In the genomic region with DNA sequence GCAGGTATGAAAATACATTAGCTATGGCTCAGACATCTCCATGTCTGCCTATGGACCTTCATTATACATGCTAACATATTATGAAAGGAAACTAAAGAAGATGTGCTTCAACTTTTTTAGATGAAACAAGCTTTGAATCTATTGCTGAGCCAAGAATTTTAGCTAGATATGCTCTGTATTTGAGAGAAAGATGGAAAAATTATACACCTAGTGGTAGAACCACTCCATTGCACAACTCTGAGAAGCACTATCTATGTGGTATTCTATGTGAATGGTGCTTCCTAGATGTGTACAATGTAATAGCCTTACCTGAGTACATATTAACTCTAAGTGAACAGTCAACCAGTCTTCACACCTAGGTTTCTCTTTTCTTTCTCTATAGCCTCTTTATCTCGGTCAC, we compare ENCODE assay signal across 15 cellular contexts. TPM values are rescaled to one million over a fixed set of nuclear protein-coding genes. Genes with fewer than 3 reads are reported as not detected.
DNase-seq lines count a peak whose midpoint lies in the region; ATAC-seq and TF ChIP-seq lines count a peak whose summit lies in the region.
"Had no signal": no experiment of that assay in that cellular context is flagged by ENCODE, and none has a peak within 500 bp of the region (broad histone marks: within the 10 kb centered on the region; RNA-seq: fewer than 3 reads in every experiment).

No MANE protein-coding gene starts in this region.

- H3K4me3 ChIP-seq in fibroblast of villous mesenchyme (ENCODE audit: low read depth, low read length) = no peak overlapping the region
- H3K4me3 ChIP-seq: BLaER1 treated with 17β-estradiol and CSF1 and Interleukin-3, amounts not matched to agents 10 nM and 100 nM; cardiac muscle cell; transverse colon had no signal

- TF ChIP-seq CTCF in fibroblast of villous mesenchyme (IDR thresholded peaks at IDR 0.05; ENCODE audit: insufficient read depth, low read depth, low read length) = peak; percentile 19

- H3K4me3 Mint-ChIP-seq in activated CD4-positive, alpha-beta memory T cell treated with anti-CD3 and anti-CD28 coated beads for 36 hours = no peak overlapping the region

- H3K27me3 Mint-ChIP-seq in activated CD4-positive, alpha-beta memory T cell treated with anti-CD3 and anti-CD28 coated beads for 36 hours = peaks cover 4% of the 10 kb centered on the region

- DNase-seq in ELR (ENCODE audit: low read depth) = peak; percentile 19
- DNase-seq in fibroblast of villous mesenchyme (ENCODE audit: low read depth) = no peak
- no peak for DNase-seq in OCI-M2 (lab: John Stamatoyannopoulos, UW; ENCODE audit: unreplicated experiment)
- no peak for DNase-seq in MV-4-11 (lab: John Stamatoyannopoulos, UW)
- no peak for DNase-seq in NCI-H748 (lab: John Stamatoyannopoulos, UW; ENCODE audit: unreplicated experiment)
- DNase-seq in activated CD4-positive, alpha-beta memory T cell treated with anti-CD3 and anti-CD28 coated beads for 36 hours = no peak
- DNase-seq: erythroblast, SHP77 treated with DMSO at 0.1 percent for 48 hours, transverse colon had no signal

- H3K36me3 Mint-ChIP-seq in activated CD4-positive, alpha-beta memory T cell treated with anti-CD3 and anti-CD28 coated beads for 36 hours = no peaks in the 10 kb centered on the region

- no peak overlapping the region for H3K27ac Mint-ChIP-seq in activated CD4-positive, alpha-beta memory T cell treated with anti-CD3 and anti-CD28 coated beads for 36 hours

- CTCF ChIA-PET in activated CD4-positive, alpha-beta memory T cell treated with anti-CD3 and anti-CD28 coated beads for 36 hours (lab: Charles Lee) = no interaction called here

- H3K4me1 Mint-ChIP-seq in activated CD4-positive, alpha-beta memory T cell treated with anti-CD3 and anti-CD28 coated beads for 36 hours (ENCODE audit: low read depth) = no peaks in the 10 kb centered on the region

- H3K9me3 Mint-ChIP-seq in activated CD4-positive, alpha-beta memory T cell treated with anti-CD3 and anti-CD28 coated beads for 36 hours = no peaks in the 10 kb centered on the region

- POLR2A ChIA-PET in activated CD4-positive, alpha-beta memory T cell treated with anti-CD3 and anti-CD28 coated beads for 36 hours (lab: Charles Lee) = no interaction called here

- ATAC-seq in GM21515 (IDR thresholded peaks at IDR 0.05; ENCODE audit: unreplicated experiment) = peak; percentile 66
- ATAC-seq in HG03520 (IDR thresholded peaks at IDR 0.05; ENCODE audit: unreplicated experiment) = peak; percentile 63
- ATAC-seq: activated CD4-positive, CD25-positive, alpha-beta regulatory T cell treated with anti-CD3 and anti-CD28 coated beads, Interleukin-2, amount 50 U/mL, for 24 hours; sciatic nerve had no signal

- intact Hi-C loops in activated CD4-positive, alpha-beta memory T cell treated with anti-CD3 and anti-CD28 coated beads for 36 hours (cut with micrococcal nuclease) = no loop called here

RNA-seq across cellular contexts. Expression of a gene that starts 17.3 kb away (rescaled TPM):
- not detected in 2 replicates for total RNA-seq in fibroblast of villous mesenchyme
- not detected for total RNA-seq in activated CD4-positive, alpha-beta memory T cell treated with anti-CD3 and anti-CD28 coated beads for 36 hours
- total RNA-seq: cardiac muscle cell, sciatic nerve, transverse colon had no signal

RNA-seq across cellular contexts. Expression of a gene that starts 32.5 kb away (rescaled TPM):
- not detected in 2 replicates for total RNA-seq in fibroblast of villous mesenchyme
- not detected for total RNA-seq in activated CD4-positive, alpha-beta memory T cell treated with anti-CD3 and anti-CD28 coated beads for 36 hours
- total RNA-seq: cardiac muscle cell, sciatic nerve, transverse colon had no signal
